Comparison of ENCODE assay signal across 9 cellular contexts in genomic region chr4:174222266-174222872, GRCh38.
DNase-seq lines count a peak whose midpoint lies in the region; ATAC-seq and TF ChIP-seq lines count a peak whose summit lies in the region.
"Had no signal": no experiment of that assay in that cellular context is flagged by ENCODE, and none has a peak within 500 bp of the region (broad histone marks: within the 10 kb centered on the region; RNA-seq: fewer than 3 reads in every experiment).

No MANE protein-coding gene starts in this region.

- no peaks in the 10 kb centered on the region for H3K9me3 ChIP-seq in right lobe of liver

- H3K4me1 ChIP-seq in right lobe of liver = peaks cover 0 to 9% (median 3%) of the 10 kb centered on the region in 4 donors

- H3K36me3 Mint-ChIP-seq in activated CD8-positive, alpha-beta T cell treated with anti-CD3 and anti-CD28 coated beads for 36 hours (ENCODE audit: low read depth) = no peaks in the 10 kb centered on the region
- H3K36me3 Mint-ChIP-seq: CD4-positive, alpha-beta memory T cell had no signal

- H3K27ac ChIP-seq in right lobe of liver = no peak overlapping the region

- peaks cover 8% of the 10 kb centered on the region for H3K4me1 Mint-ChIP-seq in activated CD8-positive, alpha-beta T cell treated with anti-CD3 and anti-CD28 coated beads for 36 hours (ENCODE audit: low read depth)

- H3K27ac Mint-ChIP-seq in activated CD8-positive, alpha-beta T cell treated with anti-CD3 and anti-CD28 coated beads for 36 hours = no peak overlapping the region
- H3K27ac Mint-ChIP-seq: CD4-positive, alpha-beta memory T cell had no signal

- peaks cover 0 to 9% of the 10 kb centered on the region in 2 donors for H3K27me3 ChIP-seq in right lobe of liver

- DNase-seq in NCI-H1105 treated with DMSO at 0.1 percent for 48 hours (lab: John Stamatoyannopoulos, UW) = peak; percentile 3
- DNase-seq in NCI-H1105 (lab: John Stamatoyannopoulos, UW) = no peak
- no peak for DNase-seq in activated CD8-positive, alpha-beta T cell treated with anti-CD3 and anti-CD28 coated beads for 36 hours
- DNase-seq in right lobe of liver = no peak
- no peak for DNase-seq in NCI-H345 (lab: John Stamatoyannopoulos, UW)
- no peak for DNase-seq in COR-L47 (lab: John Stamatoyannopoulos, UW)

- peak; percentile 69 for TF ChIP-seq CTCF in activated CD8-positive, alpha-beta T cell treated with anti-CD3 and anti-CD28 coated beads for 36 hours (IDR thresholded peaks at IDR 0.05)
- peak; percentile 63 to 70 (median 66) for TF ChIP-seq CTCF in right lobe of liver (IDR thresholded peaks at IDR 0.05)

- H3K27me3 Mint-ChIP-seq in activated CD8-positive, alpha-beta T cell treated with anti-CD3 and anti-CD28 coated beads for 36 hours = peaks cover 47% of the 10 kb centered on the region

- CTCF ChIA-PET in activated CD8-positive, alpha-beta T cell treated with anti-CD3 and anti-CD28 coated beads for 36 hours (lab: Charles Lee) = interaction anchor here (0.7 to 1.8 kb wide), 11 partner anchors 11 to 98 kb away, joined by 3 to 8 read pairs (median 4); no protein-coding TSS in a partner anchor

- no peaks in the 10 kb centered on the region for H3K36me3 ChIP-seq in right lobe of liver

- WGBS in right lobe of liver (ENCODE audit: insufficient coverage, low coverage, low lambda C conversion rate, missing lambda C conversion rate) = 27% methylated on average over 4 of the region's 4 CpGs

- no peaks in the 10 kb centered on the region for H3K9me3 Mint-ChIP-seq in activated CD8-positive, alpha-beta T cell treated with anti-CD3 and anti-CD28 coated beads for 36 hours
- H3K9me3 Mint-ChIP-seq: CD4-positive, alpha-beta memory T cell had no signal

- H3K4me3 Mint-ChIP-seq in activated CD8-positive, alpha-beta T cell treated with anti-CD3 and anti-CD28 coated beads for 36 hours = no peak overlapping the region
- H3K4me3 Mint-ChIP-seq: CD4-positive, alpha-beta memory T cell had no signal

- no peak for TF ChIP-seq POLR2A in right lobe of liver (IDR thresholded peaks at IDR 0.05)

- H3K4me3 ChIP-seq in right lobe of liver = no peak overlapping the region

- POLR2A ChIA-PET in activated CD8-positive, alpha-beta T cell treated with anti-CD3 and anti-CD28 coated beads for 36 hours (lab: Charles Lee) = no interaction called here

- ATAC-seq in GM19455 (IDR thresholded peaks at IDR 0.05; ENCODE audit: unreplicated experiment) (peak; percentile 64), HG03442 (IDR thresholded peaks at IDR 0.05; ENCODE audit: unreplicated experiment) (peak; percentile 72), right lobe of liver (peak; percentile 82 to 88 (median 85))
- peak; percentile 61 for ATAC-seq in activated CD8-positive, alpha-beta T cell treated with anti-CD3 and anti-CD28 coated beads for 36 hours

- intact Hi-C loops in activated CD8-positive, alpha-beta T cell treated with anti-CD3 and anti-CD28 coated beads for 36 hours (cut with micrococcal nuclease) = loop anchor here (5.0 kb wide), 1 partner anchor 95 kb away; no protein-coding TSS in a partner anchor
- intact Hi-C loops in right lobe of liver (cut with DNase I) = no loop called here
